14 cellular contexts compared by ENCODE assay signal in genomic region chr17:36509272-36509985, GRCh38. TPM values are rescaled to one million over a fixed set of nuclear protein-coding genes. Genes with fewer than 3 reads are reported as not detected.
DNase-seq lines count a peak whose midpoint lies in the region; TF ChIP-seq lines count a peak whose summit lies in the region.
"Had no signal": no experiment of that assay in that cellular context is flagged by ENCODE, and none has a peak within 500 bp of the region (broad histone marks: within the 10 kb centered on the region; RNA-seq: fewer than 3 reads in every experiment).

No MANE protein-coding gene starts in this region.

- no peak for TF ChIP-seq CTCF in HFFc6 (IDR thresholded peaks at IDR 0.05)

- DNase-seq in activated T-cell treated with anti-CD3 and anti-CD28 coated beads, Interleukin-2, amount 50 U/mL, for 24 hours = peak; percentile 25
- no peak for DNase-seq in activated T-cell treated with anti-CD3 and anti-CD28 coated beads for 4 hours
- DNase-seq in D341Med (ENCODE audit: low spot score) = peak; percentile 18
- DNase-seq in islet precursor cell = peak; percentile 38
- no peak for DNase-seq in effector CD4-positive, alpha-beta T cell
- DNase-seq in HFFc6 = no peak
- DNase-seq: CD8-positive, alpha-beta memory T cell; DMS79; NCI-H1417; NCI-H187; NCI-H2107; NCI-H510A; NCI-H748 treated with DMSO at 0.1 percent for 48 hours; NK-92 treated with Interleukin-12 subunit alpha and Interleukin-12 subunit beta, amount 100 ng/mL, for 24 hours had no signal

- H3K27ac Mint-ChIP-seq in activated T-cell treated with anti-CD3 and anti-CD28 coated beads, Interleukin-2, amount 50 U/mL, for 24 hours = no peak overlapping the region
- H3K27ac Mint-ChIP-seq in HFFc6 = no peak overlapping the region
- H3K27ac Mint-ChIP-seq: CD8-positive, alpha-beta memory T cell had no signal

- no peaks in the 10 kb centered on the region for H3K4me1 Mint-ChIP-seq in activated T-cell treated with anti-CD3 and anti-CD28 coated beads, Interleukin-2, amount 50 U/mL, for 24 hours (ENCODE audit: low read depth)
- H3K4me1 Mint-ChIP-seq in HFFc6 (ENCODE audit: low read depth) = no peaks in the 10 kb centered on the region
- H3K4me1 Mint-ChIP-seq: CD8-positive, alpha-beta memory T cell had no signal

- no peak overlapping the region for H3K4me3 Mint-ChIP-seq in activated T-cell treated with anti-CD3 and anti-CD28 coated beads, Interleukin-2, amount 50 U/mL, for 24 hours
- H3K4me3 Mint-ChIP-seq in HFFc6 = no peak overlapping the region
- H3K4me3 Mint-ChIP-seq: CD8-positive, alpha-beta memory T cell had no signal

- peaks cover 100% of the 10 kb centered on the region for H3K36me3 Mint-ChIP-seq in activated T-cell treated with anti-CD3 and anti-CD28 coated beads, Interleukin-2, amount 50 U/mL, for 24 hours (ENCODE audit: low read depth)
- H3K36me3 Mint-ChIP-seq in HFFc6 (ENCODE audit: low read depth) = peaks cover 13% of the 10 kb centered on the region

- no peaks in the 10 kb centered on the region for H3K27me3 Mint-ChIP-seq in activated T-cell treated with anti-CD3 and anti-CD28 coated beads, Interleukin-2, amount 50 U/mL, for 24 hours
- H3K27me3 Mint-ChIP-seq in HFFc6 (ENCODE audit: insufficient read depth) = no peaks in the 10 kb centered on the region; the same call in 1 of the 2 replicates

- no peaks in the 10 kb centered on the region for H3K9me3 Mint-ChIP-seq in activated T-cell treated with anti-CD3 and anti-CD28 coated beads, Interleukin-2, amount 50 U/mL, for 24 hours
- H3K9me3 Mint-ChIP-seq in HFFc6 = no peaks in the 10 kb centered on the region
- H3K9me3 Mint-ChIP-seq: CD8-positive, alpha-beta memory T cell had no signal

RNA-seq across cellular contexts. Expression of gene ZNHIT3, which starts 22.9 kb away (rescaled TPM):
- 10 to 100 TPM; 26.7 to 32.2 (median 29.6) TPM for total RNA-seq in HFFc6 (2021; fragmentation: NEBNext Ultra II Directional; extraction: Animal tissue kit (Norgen Biotek cat#: 25700))

RNA-seq across cellular contexts. Expression of gene MYO19, which starts 25.2 kb away (rescaled TPM):
- 10 to 100 TPM; 32.4 to 45.9 (median 38.4) TPM for total RNA-seq in HFFc6 (2021; fragmentation: NEBNext Ultra II Directional; extraction: Animal tissue kit (Norgen Biotek cat#: 25700))

RNA-seq across cellular contexts. Expression of gene PIGW, which starts 25.4 kb away (rescaled TPM):
- 10 to 100 TPM; 12.0 to 15.1 (median 12.5) TPM for total RNA-seq in HFFc6 (2021; fragmentation: NEBNext Ultra II Directional; extraction: Animal tissue kit (Norgen Biotek cat#: 25700))

RNA-seq across cellular contexts. Expression of gene GGNBP2, which starts 35.3 kb away (rescaled TPM):
- 10 to 100 TPM; 53.1 to 62.8 (median 54.2) TPM for total RNA-seq in HFFc6 (2021; fragmentation: NEBNext Ultra II Directional; extraction: Animal tissue kit (Norgen Biotek cat#: 25700))

Comparison
In these comparisons a context has a peak if more than half of its experiments do, and no peak if none do; other contexts are left out.
1. DNase-seq: peak in activated T-cell treated with anti-CD3 and anti-CD28 coated beads, Interleukin-2, amount 50 U/mL, for 24 hours (single experiment), D341Med (single experiment) and islet precursor cell (single experiment); none in activated T-cell treated with anti-CD3 and anti-CD28 coated beads for 4 hours (single experiment), effector CD4-positive, alpha-beta T cell (single experiment) and HFFc6 (single experiment).